ENCODE assay signal across 17 cellular contexts in the genomic region with DNA sequence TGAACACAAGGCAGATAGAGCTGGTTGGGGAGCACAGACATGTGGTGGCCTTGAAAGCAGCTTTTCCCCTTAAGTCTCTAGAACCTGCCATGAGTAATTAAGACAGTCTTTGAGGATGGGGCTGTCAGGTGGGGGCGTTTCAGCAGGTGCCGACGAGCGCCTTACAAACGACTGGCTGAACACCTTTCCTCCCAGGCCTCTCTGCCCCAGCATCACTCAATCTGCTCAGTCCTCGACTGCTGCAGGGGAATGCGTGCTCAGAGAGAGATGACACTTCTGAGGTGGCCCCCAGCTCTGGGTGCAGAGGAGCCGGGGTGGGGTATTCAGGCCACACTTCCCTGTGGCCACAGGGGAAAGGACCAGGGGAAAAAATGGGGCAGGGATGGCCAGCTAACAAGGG. TPM values are rescaled to one million over a fixed set of nuclear protein-coding genes. Genes with fewer than 3 reads are reported as not detected.
A peak's percentile ranks its signal among the peaks of the same experiment; 100 is the strongest.
DNase-seq lines count a peak whose midpoint lies in the region; ATAC-seq, FAIRE-seq and TF ChIP-seq lines count a peak whose summit lies in the region.
"Had no signal": no experiment of that assay in that cellular context is flagged by ENCODE, and none has a peak within 500 bp of the region (broad histone marks: within the 10 kb centered on the region; RNA-seq: fewer than 3 reads in every experiment).

No MANE protein-coding gene starts in this region.

- 0 out of 2 replicates have a peak overlapping the region, but pooled peaks have one; percentile 21 for H3K4me2 ChIP-seq in SK-N-SH
- H3K4me2 ChIP-seq in neuronal stem cell (ENCODE audit: insufficient read depth, low read length, poor library complexity, severe bottlenecking) = no peak overlapping the region

- H2BK15ac ChIP-seq in neuronal stem cell (ENCODE audit: low read length) = no peak overlapping the region

- 100% methylated on average over 4 of the region's 8 CpGs for WGBS in SK-N-SH (ENCODE audit: low lambda C conversion rate)
- WGBS in neuronal stem cell (ENCODE audit: extremely low coverage in 2 of 2, insufficient read length in 2 of 2, insufficient replicate concordance in 1 of 2), 2 donors = no CpG with 5 or more reads among the region's 8 CpGs
- WGBS in urinary bladder = 83% methylated on average over 8 of the region's 8 CpGs
- WGBS in pancreas, 2 donors = 83 to 84% methylated on average over 8 of the region's 8 CpGs

- H3F3A ChIP-seq in SK-N-SH (replicated peaks; ENCODE audit: insufficient read depth) = peaks cover 55% of the 10 kb centered on the region

- no peak for TF ChIP-seq EP300 in SK-N-SH (IDR thresholded peaks at IDR 0.05; ENCODE audit: borderline replicate concordance in 1 of 2, low read depth in 1 of 2, low read length in 1 of 2)

- no peak for TF ChIP-seq RAD21 in SK-N-SH (IDR thresholded peaks at IDR 0.05; ENCODE audit: low read length)

- POLR2A ChIA-PET in SK-N-SH (lab: Yijun Ruan, JAX) = no interaction called here

- peaks cover 85% of the 10 kb centered on the region for H3K79me2 ChIP-seq in SK-N-SH (ENCODE audit: insufficient read depth)

- no peak overlapping the region for H2BK12ac ChIP-seq in neuronal stem cell (ENCODE audit: low read length)

- peak overlapping the region; percentile 32 for H3K23ac ChIP-seq in neuronal stem cell (ENCODE audit: low read depth, low read length, poor library complexity)

- no peak overlapping the region for H4K91ac ChIP-seq in neuronal stem cell (ENCODE audit: low read depth, low read length, poor library complexity)

- no peaks in the 10 kb centered on the region for H3K9me3 ChIP-seq in SK-N-SH
- H3K9me3 ChIP-seq in neuronal stem cell (replicated peaks in 1 of 2; ENCODE audit: control insufficient read depth in 2 of 2, insufficient read depth in 1 of 2, low read depth in 1 of 2, low read length in 2 of 2) = no peaks in the 10 kb centered on the region
- H3K9me3 ChIP-seq in pancreas = no peaks in the 10 kb centered on the region

- H3K9me2 ChIP-seq in SK-N-SH = no peaks in the 10 kb centered on the region

- H2BK120ac ChIP-seq in neuronal stem cell (ENCODE audit: low read depth, low read length) = no peak overlapping the region

- H2AFZ ChIP-seq in SK-N-SH (ENCODE audit: low read depth) = no peak overlapping the region
- H2AFZ ChIP-seq in neuronal stem cell (ENCODE audit: low read length) = no peak overlapping the region

- H3K79me1 ChIP-seq in neuronal stem cell (ENCODE audit: low read depth, low read length) = peaks cover 5% of the 10 kb centered on the region

- intact Hi-C loops in pancreas (cut with DNase I) = no loop called here

- H3K27ac ChIP-seq in SK-N-SH (ENCODE audit: low read depth in 2 of 2, low read length in 1 of 2) (peak overlapping the region; percentile 59 to 77; a peak in 3 of 4 replicates), neuronal stem cell (replicated peaks; ENCODE audit: low read length) (no peak overlapping the region), urinary bladder (ENCODE audit: low read depth) (peak overlapping the region; percentile 81), pancreas (peak overlapping the region in 1 of 4 donors; percentile 33)
- H3K27ac ChIP-seq: 22Rv1, HL-60 had no signal

- H3K9ac ChIP-seq in SK-N-SH = peak overlapping the region; percentile 56; the same call in 1 of the 2 replicates
- no peak overlapping the region for H3K9ac ChIP-seq in neuronal stem cell (ENCODE audit: low read depth, low read length, poor library complexity)

- no peak overlapping the region for H3K4me3 ChIP-seq in SK-N-SH (ENCODE audit: low read depth in 2 of 2, low read length in 1 of 2)
- peak overlapping the region; percentile 33 for H3K4me3 ChIP-seq in epithelial cell of esophagus (ENCODE audit: low read length)
- no peak overlapping the region for H3K4me3 ChIP-seq in neuronal stem cell (ENCODE audit: low read length in 2 of 2)
- H3K4me3 ChIP-seq in urinary bladder (ENCODE audit: low read depth, low read length) = peak overlapping the region; percentile 45
- H3K4me3 ChIP-seq in pancreas = no peak overlapping the region

- CTCF ChIA-PET in SK-N-SH (lab: Yijun Ruan, JAX) = no interaction called here

- H3K4me1 ChIP-seq in SK-N-SH (ENCODE audit: control insufficient read depth in 1 of 2, insufficient read depth in 2 of 2, low read depth in 1 of 2, low read length in 1 of 2) = peaks cover 18 to 21% of the 10 kb centered on the region in 2 experiments; a peak in 3 of 4 replicates
- H3K4me1 ChIP-seq in neuronal stem cell (ENCODE audit: control insufficient read depth in 2 of 2, insufficient read depth in 1 of 2, low read depth in 1 of 2, low read length in 2 of 2) = peaks cover 0 to 10% of the 10 kb centered on the region in 2 donors
- peaks cover 1% of the 10 kb centered on the region for H3K4me1 ChIP-seq in urinary bladder (ENCODE audit: insufficient read depth)
- peaks cover 10 to 13% (median 12%) of the 10 kb centered on the region in 3 donors for H3K4me1 ChIP-seq in pancreas

- H3K36me3 ChIP-seq in SK-N-SH (replicated peaks in 1 of 2; ENCODE audit: control insufficient read depth in 1 of 2, insufficient read depth in 2 of 2, low read length in 1 of 2) = peaks cover 58 to 66% of the 10 kb centered on the region in 2 experiments
- H3K36me3 ChIP-seq in neuronal stem cell (replicated peaks in 1 of 2; ENCODE audit: control insufficient read depth in 2 of 2, insufficient read depth in 2 of 2, low read length in 2 of 2) = peaks cover 39 to 93% of the 10 kb centered on the region in 2 donors
- H3K36me3 ChIP-seq in urinary bladder (ENCODE audit: insufficient read depth) = peaks cover 3% of the 10 kb centered on the region
- peaks cover 12 to 49% (median 31%) of the 10 kb centered on the region in 3 donors for H3K36me3 ChIP-seq in pancreas

- no peak for FAIRE-seq in pancreas (lab: Jason Lieb, UNC)
- FAIRE-seq: endometrium, GM12891 had no signal

- ATAC-seq in SK-N-SH treated with all-trans-retinoic acid at 6 μM for 48 hours (no peak), pancreas (no peak)

- H4K8ac ChIP-seq in neuronal stem cell (ENCODE audit: low read depth, low read length) = no peak overlapping the region

- H3K14ac ChIP-seq in neuronal stem cell (ENCODE audit: low read length) = no peak overlapping the region

- H3K18ac ChIP-seq in neuronal stem cell (ENCODE audit: low read length) = no peak overlapping the region

- H3K27me3 ChIP-seq in SK-N-SH (ENCODE audit: insufficient read depth) = no peaks in the 10 kb centered on the region
- no peaks in the 10 kb centered on the region for H3K27me3 ChIP-seq in neuronal stem cell (ENCODE audit: control insufficient read depth in 3 of 3, insufficient read depth in 3 of 3, low read depth in 1 of 3, low read length in 3 of 3)
- H3K27me3 ChIP-seq in pancreas = no peaks in the 10 kb centered on the region

- H4K20me1 ChIP-seq in SK-N-SH (ENCODE audit: insufficient read depth) = peaks cover 84% of the 10 kb centered on the region

- no peak overlapping the region for H2BK5ac ChIP-seq in neuronal stem cell (ENCODE audit: low read length)

- H2AK5ac ChIP-seq in neuronal stem cell (ENCODE audit: low read depth, low read length) = peak overlapping the region; percentile 10

- no peak for TF ChIP-seq POLR2A in erythroblast (IDR thresholded peaks at IDR 0.05; ENCODE audit: low read length)

- H3K4ac ChIP-seq in neuronal stem cell (ENCODE audit: low read length) = no peak overlapping the region

- no peak for DNase-seq in SK-N-SH
- no peak for DNase-seq in epithelial cell of esophagus (ENCODE audit: low read depth)
- DNase-seq in neuronal stem cell (ENCODE audit: low spot score) = no peak
- no peak for DNase-seq in pancreas
- no peak for DNase-seq in erythroblast (lab: John Stamatoyannopoulos, UW)
- DNase-seq in mesenteric fat pad (ENCODE audit: low spot score) = no peak
- DNase-seq: activated CD4-positive, alpha-beta T cell treated with anti-CD3 and anti-CD28 coated beads, Interleukin-2, amount 50 U/mL, for 1 hour; activated naive CD4-positive, alpha-beta T cell treated with anti-CD3 and anti-CD28 coated beads, Interleukin-2, amount 10 ng/mL, durations not matched to agents 7 days and 5 days; DMS53; immature natural killer cell; NCI-H526 had no signal

- TF ChIP-seq CTCF in SK-N-SH (IDR thresholded peaks at IDR 0.05) (no peak), epithelial cell of esophagus (IDR thresholded peaks at IDR 0.05; ENCODE audit: insufficient read depth, low read depth, low read length, missing control alignments) (no peak), pancreas (IDR thresholded peaks at IDR 0.05) (no peak)

TF ChIP-seq in SK-N-SH, 30 proteins besides CTCF, POLR2A, EP300 and RAD21 (continues in another document):
- no peak for TF ChIP-seq TCF12 (IDR thresholded peaks at IDR 0.05)

RNA-seq across cellular contexts. Expression of a gene that starts 8.1 kb away (rescaled TPM):
- polyA plus RNA-seq in SK-N-SH (2012; rRNA removed) (20.4 and 24.9 TPM in 2 replicates), urinary bladder (18.1 TPM), pancreas (10 to 100 TPM; 12.0 to 17.0 TPM)
- 5.7 and 12.2 TPM in 2 replicates for polyA plus RNA-seq in SK-N-SH (2012; cell fraction: cytosol; rRNA removed)
- polyA plus RNA-seq in SK-N-SH (2012; cell fraction: nucleus; rRNA removed) = 50.4 and 56.5 TPM in 2 replicates
- polyA plus RNA-seq in neuronal stem cell (2013, experiment 1 of 2) = 17.6 TPM
- polyA plus RNA-seq in neuronal stem cell (2013, experiment 2 of 2) = 17.5 TPM
- total RNA-seq in urinary bladder (8.6 TPM), pancreas (10 to 100 TPM in 1 of 6 donors, 1 to 10 TPM in 5; 5.4 to 10.2 (median 7.2) TPM), mesenteric fat pad (19.9 TPM)

RNA-seq across cellular contexts. Expression of a gene that starts 23.2 kb away (rescaled TPM):
- polyA plus RNA-seq in SK-N-SH (2012; rRNA removed) (178 and 219 TPM in 2 replicates), urinary bladder (83.2 TPM), pancreas (100 to 1,000 TPM; 105 to 107 TPM)
- polyA plus RNA-seq in SK-N-SH (2012; cell fraction: cytosol; rRNA removed) = 100 and 128 TPM in 2 replicates
- polyA plus RNA-seq in SK-N-SH (2012; cell fraction: nucleus; rRNA removed) = 677 and 702 TPM in 2 replicates
- polyA plus RNA-seq in neuronal stem cell (2013, experiment 1 of 2) = 189 TPM
- 187 TPM for polyA plus RNA-seq in neuronal stem cell (2013, experiment 2 of 2)
- total RNA-seq in urinary bladder (75.7 TPM), pancreas (10 to 100 TPM; 19.1 to 47.1 (median 29.3) TPM), mesenteric fat pad (40.4 TPM)

RNA-seq across cellular contexts. Expression of a gene that starts 31.1 kb away (rescaled TPM):
- polyA plus RNA-seq in SK-N-SH (2012; rRNA removed) = 10.0 and 11.7 TPM in 2 replicates
- polyA plus RNA-seq in SK-N-SH (2012; cell fraction: cytosol; rRNA removed) = 3.9 and 6.8 TPM in 2 replicates
- polyA plus RNA-seq in SK-N-SH (2012; cell fraction: nucleus; rRNA removed) = 32.5 and 36.5 TPM in 2 replicates
- 8.4 TPM for polyA plus RNA-seq in neuronal stem cell (2013, experiment 1 of 2)
- polyA plus RNA-seq in neuronal stem cell (2013, experiment 2 of 2) = 8.5 TPM
- total RNA-seq in urinary bladder = 0.79 TPM
- polyA plus RNA-seq in urinary bladder = 0.48 TPM
- 1 to 10 TPM in 4 of 6 donors, under 1 TPM in 2; 0.51 to 1.8 (median 1.1) TPM for total RNA-seq in pancreas
- polyA plus RNA-seq in pancreas = 10 to 100 TPM in 1 of 2 donors, 1 to 10 TPM in 1; 6.3 to 13.9 TPM
- 0.64 TPM for total RNA-seq in mesenteric fat pad

RNA-seq across cellular contexts. Expression of a gene that starts 58.6 kb away (rescaled TPM):
- polyA plus RNA-seq in SK-N-SH (2012; rRNA removed) = 31.9 and 39.6 TPM in 2 replicates
- 4.0 and 6.8 TPM in 2 replicates for polyA plus RNA-seq in SK-N-SH (2012; cell fraction: cytosol; rRNA removed)
- 246 and 273 TPM in 2 replicates for polyA plus RNA-seq in SK-N-SH (2012; cell fraction: nucleus; rRNA removed)
- polyA plus RNA-seq in neuronal stem cell (2013, experiment 1 of 2) = 30.0 TPM
- 29.9 TPM for polyA plus RNA-seq in neuronal stem cell (2013, experiment 2 of 2)
- 8.0 TPM for total RNA-seq in urinary bladder
- polyA plus RNA-seq in urinary bladder = 12.9 TPM
- total RNA-seq in pancreas = 10 to 100 TPM in 2 of 6 donors, 1 to 10 TPM in 4; 6.2 to 15.9 (median 8.9) TPM
- polyA plus RNA-seq in pancreas = 10 to 100 TPM; 25.2 to 32.1 TPM
- total RNA-seq in mesenteric fat pad = 11.5 TPM

Comparison
In these comparisons a context has a peak if more than half of its experiments do, and no peak if none do; other contexts are left out.
1. H3K4me3 ChIP-seq: peak in epithelial cell of esophagus (single experiment) and urinary bladder (single experiment); none in SK-N-SH (0 of 2), neuronal stem cell (0 of 2) and pancreas (0 of 4).